In genomic region chr1:25881266-25881665, GRCh38 we compare ENCODE assay signal across 36 cellular contexts. TPM values are rescaled to one million over a fixed set of nuclear protein-coding genes. Genes with fewer than 3 reads are reported as not detected.
"Had no signal": no experiment of that assay in that cellular context is flagged by ENCODE, and none has a peak within 500 bp of the region (broad histone marks: within the 10 kb centered on the region; RNA-seq: fewer than 3 reads in every experiment).

No MANE protein-coding gene starts in this region.

- H3K36me3 ChIP-seq: ascending aorta, breast epithelium, Peyer's patch had no signal

- H3K9me3 ChIP-seq: ascending aorta, breast epithelium, Peyer's patch had no signal

- H3K27ac Mint-ChIP-seq: activated CD4-positive, alpha-beta memory T cell treated with anti-CD3 and anti-CD28 coated beads, Interleukin-2, amount 10 ng/mL, durations not matched to agents 7 days and 5 days; activated CD8-positive, alpha-beta memory T cell treated with anti-CD3 and anti-CD28 coated beads, Interleukin-2, amount 10 ng/mL, durations not matched to agents 7 days and 5 days; activated naive CD4-positive, alpha-beta T cell treated with anti-CD3 and anti-CD28 coated beads, Interleukin-2, amount 50 U/mL, for 24 hours; activated naive CD8-positive, alpha-beta T cell treated with anti-CD3 and anti-CD28 coated beads, Interleukin-2, amount 10 ng/mL, durations not matched to agents 7 days and 5 days had no signal

- H3K36me3 Mint-ChIP-seq: activated CD8-positive, alpha-beta memory T cell treated with anti-CD3 and anti-CD28 coated beads, Interleukin-2, amount 10 ng/mL, durations not matched to agents 7 days and 5 days; activated naive CD4-positive, alpha-beta T cell treated with anti-CD3 and anti-CD28 coated beads, Interleukin-2, amount 50 U/mL, for 24 hours; activated naive CD8-positive, alpha-beta T cell treated with anti-CD3 and anti-CD28 coated beads, Interleukin-2, amount 10 ng/mL, durations not matched to agents 7 days and 5 days had no signal

- H3K4me3 Mint-ChIP-seq: activated CD4-positive, alpha-beta memory T cell treated with anti-CD3 and anti-CD28 coated beads, Interleukin-2, amount 10 ng/mL, durations not matched to agents 7 days and 5 days; activated CD8-positive, alpha-beta memory T cell treated with anti-CD3 and anti-CD28 coated beads, Interleukin-2, amount 10 ng/mL, durations not matched to agents 7 days and 5 days; activated naive CD4-positive, alpha-beta T cell treated with anti-CD3 and anti-CD28 coated beads, Interleukin-2, amount 50 U/mL, for 24 hours; activated naive CD8-positive, alpha-beta T cell treated with anti-CD3 and anti-CD28 coated beads, Interleukin-2, amount 10 ng/mL, durations not matched to agents 7 days and 5 days had no signal

- H3K4me3 ChIP-seq: ascending aorta, breast epithelium, Peyer's patch had no signal

- H3K27ac ChIP-seq: ascending aorta, breast epithelium, KMS-11, Peyer's patch, WERI-Rb-1 had no signal

- H3K27me3 ChIP-seq: ascending aorta, breast epithelium, Peyer's patch had no signal

- H3K9ac ChIP-seq: KMS-11 had no signal

- H3K4me1 Mint-ChIP-seq: activated CD4-positive, alpha-beta memory T cell treated with anti-CD3 and anti-CD28 coated beads, Interleukin-2, amount 10 ng/mL, durations not matched to agents 7 days and 5 days; activated naive CD4-positive, alpha-beta T cell treated with anti-CD3 and anti-CD28 coated beads, Interleukin-2, amount 50 U/mL, for 24 hours; activated naive CD8-positive, alpha-beta T cell treated with anti-CD3 and anti-CD28 coated beads, Interleukin-2, amount 10 ng/mL, durations not matched to agents 7 days and 5 days had no signal

- DNase-seq: activated CD4-positive, alpha-beta memory T cell treated with anti-CD3 and anti-CD28 coated beads, Interleukin-2, amount 10 ng/mL, durations not matched to agents 7 days and 5 days; activated CD4-positive, alpha-beta T cell treated with anti-CD3 and anti-CD28 coated beads for 1 hour; activated CD4-positive, alpha-beta T cell treated with anti-CD3 and anti-CD28 coated beads for 48 hours; activated CD4-positive, CD25-positive, alpha-beta regulatory T cell; activated CD8-positive, alpha-beta memory T cell treated with anti-CD3 and anti-CD28 coated beads for 24 hours; activated CD8-positive, alpha-beta memory T cell treated with anti-CD3 and anti-CD28 coated beads, Interleukin-2, amount 10 ng/mL, durations not matched to agents 7 days and 5 days; activated CD8-positive, alpha-beta memory T cell treated with anti-CD3 and anti-CD28 coated beads, Interleukin-2, amount 50 U/mL, for 48 hours; activated effector memory CD4-positive, alpha-beta T cell treated with Interleukin-2 at 50 U/mL for 16 hours; activated naive CD4-positive, alpha-beta T cell; activated naive CD8-positive, alpha-beta T cell treated with anti-CD3 and anti-CD28 coated beads, Interleukin-2, amount 10 ng/mL, durations not matched to agents 7 days and 5 days; activated T-cell treated with anti-CD3 and anti-CD28 coated beads, Interleukin-2, amount 50 U/mL, for 48 hours; amygdala; MM.1S; MV-4-11; NCI-H1092 treated with DMSO at 0.1 percent for 48 hours; NCI-H1417; NCI-H146; NCI-H187; NCI-H2029 treated with DMSO at 0.1 percent for 48 hours; NCI-H2107; NCI-H2171; NCI-H510A; NCI-H526; NCI-H748 treated with DMSO at 0.1 percent for 48 hours; NK-92 treated with Interleukin-12 subunit alpha and Interleukin-12 subunit beta, amount 100 ng/mL, for 24 hours; PC-3; Peyer's patch; RPMI8226; SIG-M5; T1000; WERI-Rb-1 had no signal

- H3K27me3 Mint-ChIP-seq: activated naive CD4-positive, alpha-beta T cell treated with anti-CD3 and anti-CD28 coated beads, Interleukin-2, amount 50 U/mL, for 24 hours had no signal

- H3K4me2 ChIP-seq: KMS-11 had no signal

- H3K4me1 ChIP-seq: ascending aorta had no signal

- H3K9me3 Mint-ChIP-seq: activated CD4-positive, alpha-beta memory T cell treated with anti-CD3 and anti-CD28 coated beads, Interleukin-2, amount 10 ng/mL, durations not matched to agents 7 days and 5 days; activated naive CD4-positive, alpha-beta T cell treated with anti-CD3 and anti-CD28 coated beads, Interleukin-2, amount 50 U/mL, for 24 hours; activated naive CD8-positive, alpha-beta T cell treated with anti-CD3 and anti-CD28 coated beads, Interleukin-2, amount 10 ng/mL, durations not matched to agents 7 days and 5 days had no signal

- ATAC-seq: activated CD8-positive, alpha-beta memory T cell treated with anti-CD3 and anti-CD28 coated beads, Interleukin-2, amount 10 ng/mL, durations not matched to agents 7 days and 5 days; PC-3; Right ventricle myocardium inferior had no signal

RNA-seq across cellular contexts. Expression of gene AUNIP, which starts 22.0 kb away (rescaled TPM):
- total RNA-seq: ascending aorta, Right ventricle myocardium inferior had no signal
